In genomic region chr11:5102246-5102645, GRCh38 we compare ENCODE assay signal across 23 cellular contexts. TPM values are rescaled to one million over a fixed set of nuclear protein-coding genes. Genes with fewer than 3 reads are reported as not detected.
DNase-seq lines count a peak whose midpoint lies in the region; FAIRE-seq and TF ChIP-seq lines count a peak whose summit lies in the region.
"Had no signal": no experiment of that assay in that cellular context is flagged by ENCODE, and none has a peak within 500 bp of the region (broad histone marks: within the 10 kb centered on the region; RNA-seq: fewer than 3 reads in every experiment).

No MANE protein-coding gene starts in this region.

- TF ChIP-seq POLR2A in H1 (IDR thresholded peaks at IDR 0.05; ENCODE audit: control extremely low read depth in 1 of 2, low read depth in 2 of 2, low read length in 2 of 2) = no peak

- FAIRE-seq in H1 (lab: Jason Lieb, UNC) = no peak

- H3K23me2 ChIP-seq in H1 (ENCODE audit: low read depth, low read length) = no peaks in the 10 kb centered on the region; the same call in 1 of the 2 replicates

- no peak overlapping the region for H3K18ac ChIP-seq in H1 (ENCODE audit: extremely low read depth, low read length)

- no peak overlapping the region for H2BK5ac ChIP-seq in H1 (ENCODE audit: low read depth, low read length)

- H3K79me2 ChIP-seq in H1 (ENCODE audit: control insufficient read depth in 1 of 2, insufficient read depth in 2 of 2, low read length in 2 of 2) = no peaks in the 10 kb centered on the region

- no peak for TF ChIP-seq RAD21 in H1 (IDR thresholded peaks at IDR 0.05 in 1 of 2, conservative IDR thresholded peaks at IDR 0.05 in 1 of 2; ENCODE audit: low read depth in 2 of 2, low read length in 2 of 2)

- no peak overlapping the region for H3K56ac ChIP-seq in H1 (replicated peaks; ENCODE audit: insufficient read length, low read depth, low read length)

- no peak overlapping the region for H2BK15ac ChIP-seq in H1 (ENCODE audit: low read length)

- DNase-seq in NCI-H748 (lab: John Stamatoyannopoulos, UW; ENCODE audit: unreplicated experiment) = peak; percentile 26
- DNase-seq in NCI-H748 treated with DMSO at 0.1 percent for 48 hours (lab: John Stamatoyannopoulos, UW) = no peak
- DNase-seq in NCI-H524 treated with DMSO at 0.1 percent for 48 hours (lab: John Stamatoyannopoulos, UW) = peak; percentile 42
- no peak for DNase-seq in H1 (ENCODE audit: low read depth in 1 of 2, low spot score in 2 of 2)
- DNase-seq in activated CD4-positive, alpha-beta T cell treated with anti-CD3 and anti-CD28 coated beads for 48 hours = no peak
- no peak for DNase-seq in NCI-H146 (lab: John Stamatoyannopoulos, UW)
- no peak for DNase-seq in foreskin melanocyte
- DNase-seq: AML-193; CD4-positive, alpha-beta memory T cell; COR-L47; GM23248; KG1; MG63; NCI-H1694; NCI-H2081; NCI-H446; NCI-H82; Peyer's patch; SIG-M5 had no signal

- H2AK5ac ChIP-seq in H1 (ENCODE audit: low read depth, low read length) = no peak overlapping the region

- POLR2A ChIA-PET in H1 (lab: Charles Lee; ENCODE audit: partially characterized antibody) = no interaction called here

- CTCF ChIA-PET in H1 (lab: Charles Lee; ENCODE audit: partially characterized antibody) = no interaction called here

- no peaks in the 10 kb centered on the region for H3K9me3 ChIP-seq in H1 (ENCODE audit: insufficient read depth in 2 of 2, low read depth in 1 of 2, low read length in 1 of 2)
- H3K9me3 ChIP-seq: BLaER1 treated with 17β-estradiol and CSF1 and Interleukin-3, amounts not matched to agents 10 nM and 100 nM; HAP-1; MG63; Peyer's patch had no signal

- TF ChIP-seq EP300 in H1 (IDR thresholded peaks at IDR 0.05; ENCODE audit: borderline replicate concordance in 1 of 2, low read depth in 2 of 2, low read length in 2 of 2) = no peak

- H3K4me2 ChIP-seq in H1 (ENCODE audit: insufficient read depth in 1 of 2, low read depth in 2 of 2, low read length in 2 of 2) = no peak overlapping the region
- H3K4me2 ChIP-seq: BLaER1 treated with 17β-estradiol and CSF1 and Interleukin-3, amounts not matched to agents 10 nM and 100 nM had no signal

- TF ChIP-seq CTCF in H1 (IDR thresholded peaks at IDR 0.05; ENCODE audit: control extremely low read depth in 1 of 3, insufficient read depth in 1 of 3, low read depth in 1 of 3, low read length in 3 of 3) = no peak

- H3K14ac ChIP-seq in H1 (ENCODE audit: insufficient read length) = no peak overlapping the region

- no peaks in the 10 kb centered on the region for H3K4me1 ChIP-seq in H1 (replicated peaks in 1 of 4; ENCODE audit: control insufficient read depth in 3 of 4, insufficient read depth in 4 of 4, low read length in 3 of 4)
- H3K4me1 ChIP-seq: BLaER1 treated with 17β-estradiol and CSF1 and Interleukin-3, amounts not matched to agents 10 nM and 100 nM; HAP-1; Peyer's patch had no signal

- H4K8ac ChIP-seq in H1 (ENCODE audit: extremely low read depth, insufficient read depth, low read length) = no peak overlapping the region

- no peaks in the 10 kb centered on the region for H3K79me1 ChIP-seq in H1 (ENCODE audit: low read depth, low read length)

- no peak overlapping the region for H3K4ac ChIP-seq in H1 (replicated peaks; ENCODE audit: insufficient read length, low read depth, low read length)

- H3K23ac ChIP-seq in H1 (ENCODE audit: insufficient read length) = no peak overlapping the region

- no peak overlapping the region for H2BK20ac ChIP-seq in H1 (ENCODE audit: low read length)

- WGBS in H1 (ENCODE audit: extremely low coverage in 1 of 2, insufficient coverage in 1 of 2, insufficient read length in 1 of 2, insufficient replicate concordance in 2 of 2, low coverage in 1 of 2, low lambda C conversion rate in 2 of 2, missing lambda C conversion rate in 1 of 2), 2 experiments = 77% methylated on average over 2 of the region's 2 CpGs; no CpG with 5 or more reads in 1 of the 2 experiments

- H2BK12ac ChIP-seq in H1 (ENCODE audit: low read depth, low read length) = no peak overlapping the region

- no peak overlapping the region for H4K5ac ChIP-seq in H1 (ENCODE audit: insufficient read length, low read depth, low read length)

- H3K27me3 ChIP-seq in H1 (replicated peaks in 1 of 4; ENCODE audit: control insufficient read depth in 3 of 4, extremely low read depth in 1 of 4, insufficient read depth in 3 of 4, low read length in 3 of 4) = no peaks in the 10 kb centered on the region
- H3K27me3 ChIP-seq: BLaER1 treated with 17β-estradiol and CSF1 and Interleukin-3, amounts not matched to agents 10 nM and 100 nM; MG63; Peyer's patch had no signal

- no peaks in the 10 kb centered on the region for H3K36me3 ChIP-seq in H1 (ENCODE audit: control insufficient read depth in 2 of 4, insufficient read depth in 4 of 4, low read length in 3 of 4)
- H3K36me3 ChIP-seq: BLaER1 treated with 17β-estradiol and CSF1 and Interleukin-3, amounts not matched to agents 10 nM and 100 nM; HAP-1; MG63; Peyer's patch had no signal

- H4K20me1 ChIP-seq in H1 (replicated peaks in 1 of 2; ENCODE audit: control insufficient read depth in 1 of 2, insufficient read depth in 2 of 2, low read length in 2 of 2) = no peaks in the 10 kb centered on the region
- H4K20me1 ChIP-seq: BLaER1 treated with 17β-estradiol and CSF1 and Interleukin-3, amounts not matched to agents 10 nM and 100 nM had no signal

- no peak overlapping the region for H4K91ac ChIP-seq in H1 (replicated peaks; ENCODE audit: insufficient read length, low read length)

- H3K4me3 ChIP-seq in H1 (ENCODE audit: extremely low read depth in 1 of 4, insufficient read depth in 2 of 4, low read depth in 3 of 4, low read length in 4 of 4) = no peak overlapping the region
- H3K4me3 ChIP-seq: BLaER1 treated with 17β-estradiol and CSF1 and Interleukin-3, amounts not matched to agents 10 nM and 100 nM; GM23248; HAP-1; MG63; Peyer's patch; SK-N-MC had no signal

- no peak overlapping the region; a peak in 1 of 7 replicates for H3K9ac ChIP-seq in H1 (replicated peaks in 1 of 4; ENCODE audit: extremely low read depth in 1 of 4, low read depth in 3 of 4, low read length in 3 of 4)
- H3K9ac ChIP-seq: BLaER1 treated with 17β-estradiol and CSF1 and Interleukin-3, amounts not matched to agents 10 nM and 100 nM; GM23248 had no signal

- H2AFZ ChIP-seq in H1 (ENCODE audit: low read length) = peak overlapping the region; percentile 85; the same call in 1 of the 2 replicates
- H2AFZ ChIP-seq: GM23248 had no signal

- H3K27ac ChIP-seq in H1 (ENCODE audit: low read depth, low read length) = no peak overlapping the region
- H3K27ac ChIP-seq: BLaER1 treated with 17β-estradiol and CSF1 and Interleukin-3, amounts not matched to agents 10 nM and 100 nM; GM23248; Peyer's patch; SK-N-MC had no signal

- H2BK120ac ChIP-seq in H1 (replicated peaks; ENCODE audit: low read depth, low read length) = no peak overlapping the region

RNA-seq across cellular contexts. Expression of gene OR52E1, which starts 32.9 kb away (rescaled TPM):
- total RNA-seq in H1 (2021; fragmentation: NEBNext Ultra II Directional; extraction: Animal tissue kit (Norgen Biotek cat#: 25700)) = not detected in 2 replicates
- not detected in 2 replicates for polyA plus RNA-seq in H1 (2011; rRNA removed)
- not detected for polyA plus RNA-seq in H1 (2011; cell fraction: cytosol; rRNA removed)
- not detected for polyA plus RNA-seq in H1 (2011; cell fraction: nucleus; rRNA removed)
- not detected in 4 replicates for polyA plus RNA-seq in H1 (2012, experiment 1 of 2)
- polyA plus RNA-seq in H1 (2012, experiment 2 of 2) = not detected
- not detected for polyA plus RNA-seq in H1 (2013, experiment 1 of 2)
- not detected for polyA plus RNA-seq in H1 (2013, experiment 2 of 2)
- not detected in 2 replicates for polyA minus RNA-seq in H1 (2011; rRNA and poly(A)+ RNA removed)
- not detected for polyA minus RNA-seq in H1 (2011; cell fraction: cytosol; rRNA and poly(A)+ RNA removed)
- polyA minus RNA-seq in H1 (2011; cell fraction: nucleus; rRNA and poly(A)+ RNA removed) = not detected
- total RNA-seq: CD4-positive, alpha-beta memory T cell; GM23248; OCI-LY7; Peyer's patch had no signal
- polyA plus RNA-seq: CD4-positive, alpha-beta memory T cell; GM23248 had no signal

RNA-seq across cellular contexts. Expression of gene OR52A5, which starts 35.9 kb away (rescaled TPM):
- total RNA-seq in H1 (2021; fragmentation: NEBNext Ultra II Directional; extraction: Animal tissue kit (Norgen Biotek cat#: 25700)) = 0.11 TPM in 1 of 2 replicates, not detected in the other
- 0.02 TPM in 2 replicates for polyA plus RNA-seq in H1 (2011; rRNA removed)
- polyA plus RNA-seq in H1 (2011; cell fraction: cytosol; rRNA removed) = not detected
- polyA plus RNA-seq in H1 (2011; cell fraction: nucleus; rRNA removed) = not detected
- not detected in 4 replicates for polyA plus RNA-seq in H1 (2012, experiment 1 of 2)
- polyA plus RNA-seq in H1 (2012, experiment 2 of 2) = not detected
- 0.06 TPM for polyA plus RNA-seq in H1 (2013, experiment 1 of 2)
- polyA plus RNA-seq in H1 (2013, experiment 2 of 2) = 0.04 TPM
- 0.09 and 0.10 TPM in 2 replicates for polyA minus RNA-seq in H1 (2011; rRNA and poly(A)+ RNA removed)
- polyA minus RNA-seq in H1 (2011; cell fraction: cytosol; rRNA and poly(A)+ RNA removed) = not detected
- 0.50 TPM for polyA minus RNA-seq in H1 (2011; cell fraction: nucleus; rRNA and poly(A)+ RNA removed)
- total RNA-seq: CD4-positive, alpha-beta memory T cell; GM23248; OCI-LY7; Peyer's patch had no signal
- polyA plus RNA-seq: CD4-positive, alpha-beta memory T cell; GM23248 had no signal

RNA-seq across cellular contexts. Expression of gene OR52E2, which starts 42.8 kb away (rescaled TPM):
- total RNA-seq in H1 (2021; fragmentation: NEBNext Ultra II Directional; extraction: Animal tissue kit (Norgen Biotek cat#: 25700)) = not detected in 2 replicates
- not detected in 2 replicates for polyA plus RNA-seq in H1 (2011; rRNA removed)
- not detected for polyA plus RNA-seq in H1 (2011; cell fraction: cytosol; rRNA removed)
- polyA plus RNA-seq in H1 (2011; cell fraction: nucleus; rRNA removed) = not detected
- not detected in 4 replicates for polyA plus RNA-seq in H1 (2012, experiment 1 of 2)
- polyA plus RNA-seq in H1 (2012, experiment 2 of 2) = not detected
- not detected for polyA plus RNA-seq in H1 (2013, experiment 1 of 2)
- polyA plus RNA-seq in H1 (2013, experiment 2 of 2) = not detected
- polyA minus RNA-seq in H1 (2011; rRNA and poly(A)+ RNA removed) = not detected in 2 replicates
- not detected for polyA minus RNA-seq in H1 (2011; cell fraction: cytosol; rRNA and poly(A)+ RNA removed)
- polyA minus RNA-seq in H1 (2011; cell fraction: nucleus; rRNA and poly(A)+ RNA removed) = not detected
- total RNA-seq: CD4-positive, alpha-beta memory T cell; GM23248; OCI-LY7; Peyer's patch had no signal
- polyA plus RNA-seq: CD4-positive, alpha-beta memory T cell; GM23248 had no signal

RNA-seq across cellular contexts. Expression of gene OR52A1, which starts 52.3 kb away (rescaled TPM):
- 11.6 and 12.2 TPM in 2 replicates for total RNA-seq in H1 (2021; fragmentation: NEBNext Ultra II Directional; extraction: Animal tissue kit (Norgen Biotek cat#: 25700))
- 5.7 and 5.9 TPM in 2 replicates for polyA plus RNA-seq in H1 (2011; rRNA removed)
- 6.4 TPM for polyA plus RNA-seq in H1 (2011; cell fraction: cytosol; rRNA removed)
- polyA plus RNA-seq in H1 (2011; cell fraction: nucleus; rRNA removed) = 5.6 TPM
- polyA plus RNA-seq in H1 (2012, experiment 1 of 2) = 1.7 to 3.2 TPM (median 2.2 TPM) in 4 replicates
- 0.58 TPM for polyA plus RNA-seq in H1 (2012, experiment 2 of 2)
- polyA plus RNA-seq in H1 (2013, experiment 1 of 2) = 10.4 TPM
- polyA plus RNA-seq in H1 (2013, experiment 2 of 2) = 10.5 TPM
- 9.3 and 10.4 TPM in 2 replicates for polyA minus RNA-seq in H1 (2011; rRNA and poly(A)+ RNA removed)
- polyA minus RNA-seq in H1 (2011; cell fraction: cytosol; rRNA and poly(A)+ RNA removed) = 2.1 TPM
- 5.8 TPM for polyA minus RNA-seq in H1 (2011; cell fraction: nucleus; rRNA and poly(A)+ RNA removed)
- total RNA-seq: CD4-positive, alpha-beta memory T cell; GM23248; OCI-LY7; Peyer's patch had no signal
- polyA plus RNA-seq: CD4-positive, alpha-beta memory T cell; GM23248 had no signal

RNA-seq across cellular contexts. Expression of gene OR52J3, which starts 55.9 kb away (rescaled TPM):
- not detected in 2 replicates for total RNA-seq in H1 (2021; fragmentation: NEBNext Ultra II Directional; extraction: Animal tissue kit (Norgen Biotek cat#: 25700))
- not detected in 2 replicates for polyA plus RNA-seq in H1 (2011; rRNA removed)
- polyA plus RNA-seq in H1 (2011; cell fraction: cytosol; rRNA removed) = not detected
- not detected for polyA plus RNA-seq in H1 (2011; cell fraction: nucleus; rRNA removed)
- polyA plus RNA-seq in H1 (2012, experiment 1 of 2) = not detected in 4 replicates
- not detected for polyA plus RNA-seq in H1 (2012, experiment 2 of 2)
- polyA plus RNA-seq in H1 (2013, experiment 1 of 2) = not detected
- not detected for polyA plus RNA-seq in H1 (2013, experiment 2 of 2)
- not detected in 2 replicates for polyA minus RNA-seq in H1 (2011; rRNA and poly(A)+ RNA removed)
- polyA minus RNA-seq in H1 (2011; cell fraction: cytosol; rRNA and poly(A)+ RNA removed) = not detected
- 0.70 TPM for polyA minus RNA-seq in H1 (2011; cell fraction: nucleus; rRNA and poly(A)+ RNA removed)
- total RNA-seq: CD4-positive, alpha-beta memory T cell; GM23248; OCI-LY7; Peyer's patch had no signal
- polyA plus RNA-seq: CD4-positive, alpha-beta memory T cell; GM23248 had no signal

Comparison
In these comparisons a context has a peak if more than half of its experiments do, and no peak if none do; other contexts are left out.
1. DNase-seq: peak in NCI-H748 (single experiment) and NCI-H524 treated with DMSO at 0.1 percent for 48 hours (single experiment); none in NCI-H748 treated with DMSO at 0.1 percent for 48 hours (single experiment), H1 (0 of 2), activated CD4-positive, alpha-beta T cell treated with anti-CD3 and anti-CD28 coated beads for 48 hours (single experiment), NCI-H146 (single experiment) and foreskin melanocyte (single experiment).